In genomic region chr14:49880267-49881064, GRCh38 we compare ENCODE assay signal across 8 cellular contexts. TPM values are rescaled to one million over a fixed set of nuclear protein-coding genes. Genes with fewer than 3 reads are reported as not detected.
DNase-seq lines count a peak whose midpoint lies in the region; ATAC-seq and TF ChIP-seq lines count a peak whose summit lies in the region.

No MANE protein-coding gene starts in this region.

- no peak for DNase-seq in activated naive CD4-positive, alpha-beta T cell treated with anti-CD3 and anti-CD28 coated beads, Interleukin-2, amount 10 ng/mL, durations not matched to agents 7 days and 5 days
- DNase-seq in activated naive CD4-positive, alpha-beta T cell (lab: John Stamatoyannopoulos, UW), result no peak
- DNase-seq in RPMI8226, result peak; percentile 34
- peak; percentile 30 for DNase-seq in hepatocyte (ENCODE audit: low spot score)
- DNase-seq in HPDE6-E6E7 (ENCODE audit: extremely low spot score), result no peak

- no peaks in the 10 kb centered on the region for H3K9me3 ChIP-seq in hepatocyte (ENCODE audit: low read depth)
- no peaks in the 10 kb centered on the region for H3K9me3 ChIP-seq in subcutaneous abdominal adipose tissue (ENCODE audit: control insufficient read depth in 5 of 5, low read length in 5 of 5)

- peaks cover 33% of the 10 kb centered on the region for H3K4me1 Mint-ChIP-seq in activated naive CD4-positive, alpha-beta T cell treated with anti-CD3 and anti-CD28 coated beads, Interleukin-2, amount 10 ng/mL, durations not matched to agents 7 days and 5 days

- H4K20me1 ChIP-seq in hepatocyte (ENCODE audit: insufficient read depth, poor library complexity, severe bottlenecking), result no peaks in the 10 kb centered on the region

- CTCF ChIA-PET in activated naive CD4-positive, alpha-beta T cell treated with anti-CD3 and anti-CD28 coated beads, Interleukin-2, amount 10 ng/mL, durations not matched to agents 7 days and 5 days (lab: Charles Lee), result interaction anchor here (0.6 to 2.2 kb wide), 29 partner anchors 10 to 352 kb away, joined by 3 to 21 read pairs (median 6); partner anchors contain the start of gene NEMF

- H3K36me3 ChIP-seq in hepatocyte (replicated peaks; ENCODE audit: insufficient read depth, low read depth), result no peaks in the 10 kb centered on the region
- no peaks in the 10 kb centered on the region for H3K36me3 ChIP-seq in subcutaneous abdominal adipose tissue (ENCODE audit: control insufficient read depth in 5 of 5, insufficient read depth in 5 of 5, low read length in 5 of 5)

- H3K27me3 Mint-ChIP-seq in activated naive CD4-positive, alpha-beta T cell treated with anti-CD3 and anti-CD28 coated beads, Interleukin-2, amount 10 ng/mL, durations not matched to agents 7 days and 5 days, result no peaks in the 10 kb centered on the region

- H3K4me2 ChIP-seq in hepatocyte, result no peak overlapping the region

- H3K9me3 Mint-ChIP-seq in activated naive CD4-positive, alpha-beta T cell treated with anti-CD3 and anti-CD28 coated beads, Interleukin-2, amount 10 ng/mL, durations not matched to agents 7 days and 5 days, result no peaks in the 10 kb centered on the region

- peak overlapping the region; percentile 69 for H3K27ac Mint-ChIP-seq in activated naive CD4-positive, alpha-beta T cell treated with anti-CD3 and anti-CD28 coated beads, Interleukin-2, amount 10 ng/mL, durations not matched to agents 7 days and 5 days

- H3K79me2 ChIP-seq in hepatocyte, result no peaks in the 10 kb centered on the region

- no peak overlapping the region for H3K4me3 Mint-ChIP-seq in activated naive CD4-positive, alpha-beta T cell treated with anti-CD3 and anti-CD28 coated beads, Interleukin-2, amount 10 ng/mL, durations not matched to agents 7 days and 5 days

- ATAC-seq in HG03095 (IDR thresholded peaks at IDR 0.05; ENCODE audit: unreplicated experiment) (no peak), GM21390 (IDR thresholded peaks at IDR 0.05; ENCODE audit: unreplicated experiment) (no peak)

- TF ChIP-seq CTCF in hepatocyte (IDR thresholded peaks at IDR 0.05; ENCODE audit: poor library complexity), result no peak

- H2AFZ ChIP-seq in hepatocyte, result no peak overlapping the region

- H3K27ac ChIP-seq in hepatocyte (peak overlapping the region; percentile 57), subcutaneous abdominal adipose tissue (ENCODE audit: low read depth, low read length) (peak overlapping the region; percentile 44)

- H3K36me3 Mint-ChIP-seq in activated naive CD4-positive, alpha-beta T cell treated with anti-CD3 and anti-CD28 coated beads, Interleukin-2, amount 10 ng/mL, durations not matched to agents 7 days and 5 days, result peaks cover 4% of the 10 kb centered on the region

- WGBS in hepatocyte (ENCODE audit: low lambda C conversion rate, missing lambda C conversion rate), result 68% methylated on average over 9 of the region's 9 CpGs

- no peaks in the 10 kb centered on the region for H3K4me1 ChIP-seq in hepatocyte (ENCODE audit: insufficient read depth)
- peaks cover 0 to 17% (median 9%) of the 10 kb centered on the region in 5 donors for H3K4me1 ChIP-seq in subcutaneous abdominal adipose tissue (ENCODE audit: control insufficient read depth in 5 of 5, insufficient read depth in 5 of 5, low read length in 5 of 5)

- H3K4me3 ChIP-seq in hepatocyte (no peak overlapping the region), subcutaneous abdominal adipose tissue (ENCODE audit: low read depth in 1 of 5, low read length in 5 of 5) (no peak overlapping the region)

- no peak overlapping the region for H3K9ac ChIP-seq in subcutaneous abdominal adipose tissue (ENCODE audit: low read length in 5 of 5)

- H3K9me2 ChIP-seq in hepatocyte (replicated peaks; ENCODE audit: insufficient read depth), result no peaks in the 10 kb centered on the region

- H3K27me3 ChIP-seq in hepatocyte (no peaks in the 10 kb centered on the region), subcutaneous abdominal adipose tissue (ENCODE audit: control insufficient read depth in 5 of 5, insufficient read depth in 4 of 5, low read length in 5 of 5) (no peaks in the 10 kb centered on the region)

RNA-seq across cellular contexts. Expression of gene ARF6, which starts 12.4 kb away (rescaled TPM):
- total RNA-seq in hepatocyte, result 64.8 and 67.6 TPM in 2 replicates
- 52.1 and 53.9 TPM in 2 replicates for polyA plus RNA-seq in hepatocyte

RNA-seq across cellular contexts. Expression of gene NEMF, which starts 27.9 kb away (rescaled TPM):
- total RNA-seq in hepatocyte, result 34.0 and 62.9 TPM in 2 replicates
- polyA plus RNA-seq in hepatocyte, result 49.5 and 69.9 TPM in 2 replicates

Comparison
In these comparisons a context has a peak if more than half of its experiments do, and no peak if none do; other contexts are left out.
1. DNase-seq: peak in RPMI8226 (single experiment) and hepatocyte (single experiment); none in activated naive CD4-positive, alpha-beta T cell treated with anti-CD3 and anti-CD28 coated beads, Interleukin-2, amount 10 ng/mL, durations not matched to agents 7 days and 5 days (single experiment), activated naive CD4-positive, alpha-beta T cell (0 of 4) and HPDE6-E6E7 (single experiment).